18 cellular contexts compared by ENCODE assay signal in genomic region chr21:33754493-33754892, GRCh38.
A peak's percentile ranks its signal among the peaks of the same experiment; 100 is the strongest.
DNase-seq lines count a peak whose midpoint lies in the region; ATAC-seq, FAIRE-seq and TF ChIP-seq lines count a peak whose summit lies in the region.
"Had no signal": no experiment of that assay in that cellular context is flagged by ENCODE, and none has a peak within 500 bp of the region (broad histone marks: within the 10 kb centered on the region; RNA-seq: fewer than 3 reads in every experiment).

No MANE protein-coding gene starts in this region.

- peaks cover 2 to 4% of the 10 kb centered on the region in 2 experiments for H4K20me1 ChIP-seq in H1 (replicated peaks in 1 of 2; ENCODE audit: control insufficient read depth in 1 of 2, insufficient read depth in 2 of 2, low read length in 2 of 2)

- H2BK120ac ChIP-seq in H1 (replicated peaks; ENCODE audit: low read depth, low read length) = no peak overlapping the region

- no peak overlapping the region for H2BK5ac ChIP-seq in H1 (ENCODE audit: low read depth, low read length)

- no peak overlapping the region for H2BK12ac ChIP-seq in H1 (ENCODE audit: low read depth, low read length)

- TF ChIP-seq CTCF in H1 (IDR thresholded peaks at IDR 0.05; ENCODE audit: control extremely low read depth in 1 of 3, insufficient read depth in 1 of 3, low read depth in 1 of 3, low read length in 3 of 3) (no peak), CD14-positive monocyte (IDR thresholded peaks at IDR 0.05) (no peak)

- no peak overlapping the region for H3K4ac ChIP-seq in H1 (replicated peaks; ENCODE audit: insufficient read length, low read depth, low read length)

- no peak overlapping the region for H3K27ac Mint-ChIP-seq in CD14-positive monocyte
- H3K27ac Mint-ChIP-seq: CD4-positive, CD25-positive, alpha-beta regulatory T cell had no signal

- no peaks in the 10 kb centered on the region for H3K79me2 ChIP-seq in H1 (ENCODE audit: control insufficient read depth in 1 of 2, insufficient read depth in 2 of 2, low read length in 2 of 2)

- ATAC-seq in right cardiac atrium = peak; percentile 60 to 78
- ATAC-seq: HCT116 had no signal

- no peaks in the 10 kb centered on the region for H3K23me2 ChIP-seq in H1 (ENCODE audit: low read depth, low read length)

- H3K27me3 ChIP-seq in H1 (replicated peaks in 1 of 4; ENCODE audit: control insufficient read depth in 3 of 4, extremely low read depth in 1 of 4, insufficient read depth in 3 of 4, low read length in 3 of 4) = no peaks in the 10 kb centered on the region
- no peaks in the 10 kb centered on the region for H3K27me3 ChIP-seq in right cardiac atrium (ENCODE audit: control insufficient read depth, insufficient read depth)

- H2BK15ac ChIP-seq in H1 (ENCODE audit: low read length) = no peak overlapping the region

- TF ChIP-seq EP300 in H1 (IDR thresholded peaks at IDR 0.05; ENCODE audit: borderline replicate concordance in 1 of 2, low read depth in 2 of 2, low read length in 2 of 2) = no peak

- H3K36me3 ChIP-seq in H1 (ENCODE audit: control insufficient read depth in 2 of 4, insufficient read depth in 4 of 4, low read length in 3 of 4) = peaks cover 2 to 21% (median 8%) of the 10 kb centered on the region in 4 experiments; a peak in 6 of 8 replicates

- H3K14ac ChIP-seq in H1 (ENCODE audit: insufficient read length) = no peak overlapping the region

- TF ChIP-seq POLR2A in H1 (IDR thresholded peaks at IDR 0.05; ENCODE audit: control extremely low read depth in 1 of 2, low read depth in 2 of 2, low read length in 2 of 2) = no peak

- H2AK5ac ChIP-seq in H1 (ENCODE audit: low read depth, low read length) = no peak overlapping the region

- H2BK20ac ChIP-seq in H1 (ENCODE audit: low read length) = no peak overlapping the region

- WGBS in H1 (ENCODE audit: extremely low coverage in 1 of 2, insufficient coverage in 1 of 2, insufficient read length in 1 of 2, insufficient replicate concordance in 2 of 2, low coverage in 1 of 2, low lambda C conversion rate in 2 of 2, missing lambda C conversion rate in 1 of 2), 2 experiments = 90% methylated on average over 4 of the region's 4 CpGs; no CpG with 5 or more reads in 1 of the 2 experiments
- 39% methylated on average over 4 of the region's 4 CpGs for WGBS in right cardiac atrium

- H3K27ac ChIP-seq in H1 (ENCODE audit: low read depth, low read length) (no peak overlapping the region), right cardiac atrium (ENCODE audit: low read length) (peak overlapping the region; percentile 50)
- H3K27ac ChIP-seq: KMS-11, PC-9 had no signal

- peak; percentile 33 for FAIRE-seq in HTR-8/SVneo (lab: Jason Lieb, UNC)
- FAIRE-seq in H1 (lab: Jason Lieb, UNC) = peak; percentile 55

- H4K8ac ChIP-seq in H1 (ENCODE audit: extremely low read depth, insufficient read depth, low read length) = no peak overlapping the region

- H3K4me2 ChIP-seq in H1 (ENCODE audit: insufficient read depth in 1 of 2, low read depth in 2 of 2, low read length in 2 of 2) = no peak overlapping the region
- H3K4me2 ChIP-seq: KMS-11, PC-9 had no signal

- H3K4me3 ChIP-seq in H1 (ENCODE audit: extremely low read depth in 1 of 4, insufficient read depth in 2 of 4, low read depth in 3 of 4, low read length in 4 of 4) = no peak overlapping the region
- no peak overlapping the region for H3K4me3 ChIP-seq in right cardiac atrium (ENCODE audit: low read length)
- H3K4me3 ChIP-seq: PC-9 had no signal

- H3K4me3 Mint-ChIP-seq in CD14-positive monocyte = no peak overlapping the region
- H3K4me3 Mint-ChIP-seq: CD4-positive, CD25-positive, alpha-beta regulatory T cell had no signal

- H4K5ac ChIP-seq in H1 (ENCODE audit: insufficient read length, low read depth, low read length) = no peak overlapping the region

- DNase-seq in HTR-8/SVneo (ENCODE audit: insufficient read length, low spot score) = no peak
- DNase-seq in H1 (ENCODE audit: low read depth in 1 of 2, low spot score in 2 of 2) = no peak
- no peak for DNase-seq in right cardiac atrium
- DNase-seq in superior temporal gyrus (ENCODE audit: extremely low spot score) = peak; percentile 63
- no peak for DNase-seq in activated T-cell treated with anti-CD3 and anti-CD28 coated beads, Interleukin-2, amount 50 U/mL, for 48 hours
- DNase-seq in GOT3 (lab: John Stamatoyannopoulos, UW) = no peak
- DNase-seq in CD14-positive monocyte (ENCODE audit: low spot score) = no peak
- DNase-seq: AML-193; Caco-2; CD4-positive, CD25-positive, alpha-beta regulatory T cell; DMS153; NCI-H1048; NCI-H2081 treated with DMSO at 0.1 percent for 48 hours; NCI-H510A treated with DMSO at 0.1 percent for 48 hours; NCI-H82; PC-9 had no signal

- H3K4me1 ChIP-seq in H1 (replicated peaks in 1 of 4; ENCODE audit: control insufficient read depth in 3 of 4, insufficient read depth in 4 of 4, low read length in 3 of 4) (no peaks in the 10 kb centered on the region), right cardiac atrium (ENCODE audit: control insufficient read depth, insufficient read depth, low read length) (peaks cover 3% of the 10 kb centered on the region)

- CTCF ChIA-PET in H1 (lab: Charles Lee; ENCODE audit: partially characterized antibody) = no interaction called here

- H4K91ac ChIP-seq in H1 (replicated peaks; ENCODE audit: insufficient read length, low read length) = no peak overlapping the region

- TF ChIP-seq RAD21 in H1 (IDR thresholded peaks at IDR 0.05 in 1 of 2, conservative IDR thresholded peaks at IDR 0.05 in 1 of 2; ENCODE audit: low read depth in 2 of 2, low read length in 2 of 2) = no peak

- H3K18ac ChIP-seq in H1 (ENCODE audit: extremely low read depth, low read length) = no peak overlapping the region

- POLR2A ChIA-PET in H1 (lab: Charles Lee; ENCODE audit: partially characterized antibody) = no interaction called here

- H3K9me3 ChIP-seq in H1 (ENCODE audit: insufficient read depth in 2 of 2, low read depth in 1 of 2, low read length in 1 of 2) (no peaks in the 10 kb centered on the region), right cardiac atrium (ENCODE audit: control insufficient read depth, low read length) (no peaks in the 10 kb centered on the region)
- H3K9me3 ChIP-seq: Caco-2 had no signal

- no peaks in the 10 kb centered on the region for H3K27me3 Mint-ChIP-seq in CD14-positive monocyte (ENCODE audit: low read depth in 3 of 3)
- H3K27me3 Mint-ChIP-seq: CD4-positive, CD25-positive, alpha-beta regulatory T cell had no signal

- H3K23ac ChIP-seq in H1 (ENCODE audit: insufficient read length) = no peak overlapping the region

- intact Hi-C loops in right cardiac atrium (cut with DNase I) = loop anchor here in 1 of 4 donors (10.0 kb wide), 1 partner anchor 100 kb away; no protein-coding TSS in a partner anchor
- intact Hi-C loops in CD14-positive monocyte (cut with micrococcal nuclease) = no loop called here

- H3K36me3 Mint-ChIP-seq in CD14-positive monocyte = peaks cover 12 to 29% of the 10 kb centered on the region in 2 donors
- H3K36me3 Mint-ChIP-seq: CD4-positive, CD25-positive, alpha-beta regulatory T cell had no signal

- no peaks in the 10 kb centered on the region for H3K79me1 ChIP-seq in H1 (ENCODE audit: low read depth, low read length)

- H2AFZ ChIP-seq in H1 (ENCODE audit: low read length) = no peak overlapping the region
- H2AFZ ChIP-seq: PC-9 had no signal

- no peak overlapping the region for H3K56ac ChIP-seq in H1 (replicated peaks; ENCODE audit: insufficient read length, low read depth, low read length)

- no peaks in the 10 kb centered on the region for H3K4me1 Mint-ChIP-seq in CD14-positive monocyte
- H3K4me1 Mint-ChIP-seq: CD4-positive, CD25-positive, alpha-beta regulatory T cell had no signal

- H3K9ac ChIP-seq in H1 (replicated peaks in 1 of 4; ENCODE audit: extremely low read depth in 1 of 4, low read depth in 3 of 4, low read length in 3 of 4) = no peak overlapping the region
- H3K9ac ChIP-seq: KMS-11 had no signal

- H3K9me3 Mint-ChIP-seq in CD14-positive monocyte = no peaks in the 10 kb centered on the region

TF ChIP-seq in H1, 55 proteins besides CTCF, POLR2A, EP300 and RAD21:
- no peak for TF ChIP-seq HDAC2 (IDR thresholded peaks at IDR 0.05; ENCODE audit: borderline replicate concordance in 1 of 2, low read depth in 2 of 2, low read length in 2 of 2)
- no peak for TF ChIP-seq KDM4A (IDR thresholded peaks at IDR 0.05; ENCODE audit: low read depth, low read length, severe bottlenecking)
- no peak for TF ChIP-seq ATF2 (IDR thresholded peaks at IDR 0.05; ENCODE audit: low read length)
